In genomic region chr7:1999278-1999984, GRCh38 we compare ENCODE assay signal across 23 cellular contexts.
A peak's percentile ranks its signal among the peaks of the same experiment; 100 is the strongest.
DNase-seq lines count a peak whose midpoint lies in the region; ATAC-seq and TF ChIP-seq lines count a peak whose summit lies in the region.
"Had no signal": no experiment of that assay in that cellular context is flagged by ENCODE, and none has a peak within 500 bp of the region (broad histone marks: within the 10 kb centered on the region; RNA-seq: fewer than 3 reads in every experiment).

No MANE protein-coding gene starts in this region.

- peaks cover 10 to 19% of the 10 kb centered on the region in 2 donors for H3K4me1 Mint-ChIP-seq in natural killer cell treated with Interleukin-12 subunit alpha and Interleukin-12 subunit beta and Interleukin-15 and Interleukin-18, amount 100 ng/mL, for 72 hours (ENCODE audit: low read depth in 2 of 2)
- H3K4me1 Mint-ChIP-seq in natural killer cell (peaks cover 13 to 23% of the 10 kb centered on the region in 2 donors), activated B cell treated with CpG ODN at 0.5 μM for 24 hours (peaks cover 17% of the 10 kb centered on the region), naive B cell (peaks cover 7 to 28% (median 18%) of the 10 kb centered on the region in 3 donors)

- H3K4me3 Mint-ChIP-seq in natural killer cell treated with Interleukin-12 subunit alpha and Interleukin-12 subunit beta and Interleukin-15 and Interleukin-18, amount 100 ng/mL, for 72 hours = no peak overlapping the region
- H3K4me3 Mint-ChIP-seq in natural killer cell (no peak overlapping the region), activated B cell treated with CpG ODN at 0.5 μM for 24 hours (peak overlapping the region; percentile 7), naive B cell (peak overlapping the region in 1 of 8 donors; percentile 42)
- H3K4me3 Mint-ChIP-seq: HFFc6; stimulated activated naive CD8-positive, alpha-beta T cell treated with anti-CD3 and anti-CD28 coated beads, Interleukin-15, Interleukin-2, amounts not matched to agents 100 ng/mL and 50 ng/mL, for 24 hours had no signal

- no peaks in the 10 kb centered on the region for H3K9me3 Mint-ChIP-seq in natural killer cell treated with Interleukin-12 subunit alpha and Interleukin-12 subunit beta and Interleukin-15 and Interleukin-18, amount 100 ng/mL, for 72 hours
- H3K9me3 Mint-ChIP-seq in natural killer cell (no peaks in the 10 kb centered on the region), activated B cell treated with CpG ODN at 0.5 μM for 24 hours (no peaks in the 10 kb centered on the region), naive B cell (no peaks in the 10 kb centered on the region)
- H3K9me3 Mint-ChIP-seq: HFFc6; stimulated activated naive CD8-positive, alpha-beta T cell treated with anti-CD3 and anti-CD28 coated beads, Interleukin-15, Interleukin-2, amounts not matched to agents 100 ng/mL and 50 ng/mL, for 24 hours had no signal

- no peak for TF ChIP-seq CTCF in natural killer cell (IDR thresholded peaks at IDR 0.05)
- no peak for TF ChIP-seq CTCF in activated B cell treated with CpG ODN at 0.5 μM for 24 hours (IDR thresholded peaks at IDR 0.05)
- TF ChIP-seq CTCF in GM20000 (IDR thresholded peaks at IDR 0.05; ENCODE audit: extremely low read depth, missing control alignments) = no peak

- POLR2A ChIA-PET in activated B cell treated with CpG ODN at 0.5 μM for 24 hours (lab: Charles Lee) = no interaction called here

- H3K27me3 Mint-ChIP-seq in natural killer cell treated with Interleukin-12 subunit alpha and Interleukin-12 subunit beta and Interleukin-15 and Interleukin-18, amount 100 ng/mL, for 72 hours = peaks cover 0 to 8% of the 10 kb centered on the region in 2 donors
- peaks cover 11 to 16% of the 10 kb centered on the region in 2 donors for H3K27me3 Mint-ChIP-seq in natural killer cell (ENCODE audit: low read depth in 2 of 2)
- H3K27me3 Mint-ChIP-seq in activated B cell treated with CpG ODN at 0.5 μM for 24 hours = no peaks in the 10 kb centered on the region
- H3K27me3 Mint-ChIP-seq in naive B cell = no peaks in the 10 kb centered on the region
- H3K27me3 Mint-ChIP-seq: stimulated activated naive CD8-positive, alpha-beta T cell treated with anti-CD3 and anti-CD28 coated beads, Interleukin-15, Interleukin-2, amounts not matched to agents 100 ng/mL and 50 ng/mL, for 24 hours had no signal

- no peaks in the 10 kb centered on the region for H3K36me3 Mint-ChIP-seq in natural killer cell treated with Interleukin-12 subunit alpha and Interleukin-12 subunit beta and Interleukin-15 and Interleukin-18, amount 100 ng/mL, for 72 hours
- H3K36me3 Mint-ChIP-seq in natural killer cell (no peaks in the 10 kb centered on the region), activated B cell treated with CpG ODN at 0.5 μM for 24 hours (ENCODE audit: low read depth) (peaks cover 13% of the 10 kb centered on the region), naive B cell (no peaks in the 10 kb centered on the region)

- no peak for ATAC-seq in natural killer cell treated with Interleukin-12 subunit alpha and Interleukin-12 subunit beta and Interleukin-15 and Interleukin-18, amount 100 ng/mL, for 72 hours
- no peak for ATAC-seq in natural killer cell
- peak; percentile 42 for ATAC-seq in activated B cell treated with CpG ODN at 0.5 μM for 24 hours (ENCODE audit: low read depth)
- peak; percentile 40 to 57 for ATAC-seq in naive B cell (ENCODE audit: low read depth in 2 of 2)
- ATAC-seq in GM21381 (IDR thresholded peaks at IDR 0.05; ENCODE audit: unreplicated experiment) = no peak
- ATAC-seq in HG03139 (IDR thresholded peaks at IDR 0.05; ENCODE audit: unreplicated experiment) = no peak
- ATAC-seq: HepG2, SK-N-SH treated with all-trans-retinoic acid at 6 μM for 48 hours had no signal

- DNase-seq in natural killer cell treated with Interleukin-12 subunit alpha and Interleukin-12 subunit beta and Interleukin-15 and Interleukin-18, amount 100 ng/mL, for 72 hours (ENCODE audit: low spot score) = peak; percentile 39
- DNase-seq in natural killer cell (no peak), activated B cell treated with CpG ODN at 0.5 μM for 24 hours (no peak), naive B cell (no peak), GM20000 (ENCODE audit: low spot score) (no peak)
- DNase-seq: activated CD4-positive, alpha-beta T cell treated with anti-CD3 and anti-CD28 coated beads for 4 hours; activated effector memory CD4-positive, alpha-beta T cell treated with anti-CD3 and anti-CD28 coated beads, Interleukin-2, amount 50 U/mL, for 16 hours; activated T-cell treated with anti-CD3 and anti-CD28 coated beads, Interleukin-2, amount 50 U/mL, for 1 hour; C1 segment of cervical spinal cord; effector CD8-positive, alpha-beta T cell; erythroblast; HFFc6; Karpas-422; NCI-H1436 treated with DMSO at 0.1 percent for 48 hours; NCI-H2107; NCI-H446; sigmoid colon; stimulated activated CD4-positive, alpha-beta T cell treated with anti-CD3 and anti-CD28 coated beads, Interleukin-4, amount 100 ng/mL, for 4 hours had no signal

- no peak overlapping the region for H3K27ac Mint-ChIP-seq in natural killer cell treated with Interleukin-12 subunit alpha and Interleukin-12 subunit beta and Interleukin-15 and Interleukin-18, amount 100 ng/mL, for 72 hours
- H3K27ac Mint-ChIP-seq in natural killer cell = peak overlapping the region in 1 of 2 donors; percentile 71
- peak overlapping the region; percentile 31 for H3K27ac Mint-ChIP-seq in activated B cell treated with CpG ODN at 0.5 μM for 24 hours
- H3K27ac Mint-ChIP-seq in naive B cell = peak overlapping the region in 4 of 6 donors; percentile 61 to 93 (median 86)
- H3K27ac Mint-ChIP-seq: HFFc6; stimulated activated naive CD8-positive, alpha-beta T cell treated with anti-CD3 and anti-CD28 coated beads, Interleukin-15, Interleukin-2, amounts not matched to agents 100 ng/mL and 50 ng/mL, for 24 hours had no signal

- intact Hi-C loops in natural killer cell (cut with micrococcal nuclease) = no loop called here
- intact Hi-C loops in activated B cell treated with CpG ODN at 0.5 μM for 24 hours (cut with micrococcal nuclease) = no loop called here

- CTCF ChIA-PET in activated B cell treated with CpG ODN at 0.5 μM for 24 hours (lab: Charles Lee) = no interaction called here

Comparison
In these comparisons a context has a peak if more than half of its experiments do, and no peak if none do; other contexts are left out.
1. ATAC-seq: peak in activated B cell treated with CpG ODN at 0.5 μM for 24 hours (single experiment) and naive B cell (2 of 2); none in natural killer cell treated with Interleukin-12 subunit alpha and Interleukin-12 subunit beta and Interleukin-15 and Interleukin-18, amount 100 ng/mL, for 72 hours (0 of 2), natural killer cell (0 of 3), GM21381 (single experiment) and HG03139 (single experiment).
2. H3K27ac Mint-ChIP-seq: peak in activated B cell treated with CpG ODN at 0.5 μM for 24 hours (single experiment) and naive B cell (4 of 6); none in natural killer cell treated with Interleukin-12 subunit alpha and Interleukin-12 subunit beta and Interleukin-15 and Interleukin-18, amount 100 ng/mL, for 72 hours (0 of 2).